Comparison of ENCODE assay signal across 9 cellular contexts in the genomic region with DNA sequence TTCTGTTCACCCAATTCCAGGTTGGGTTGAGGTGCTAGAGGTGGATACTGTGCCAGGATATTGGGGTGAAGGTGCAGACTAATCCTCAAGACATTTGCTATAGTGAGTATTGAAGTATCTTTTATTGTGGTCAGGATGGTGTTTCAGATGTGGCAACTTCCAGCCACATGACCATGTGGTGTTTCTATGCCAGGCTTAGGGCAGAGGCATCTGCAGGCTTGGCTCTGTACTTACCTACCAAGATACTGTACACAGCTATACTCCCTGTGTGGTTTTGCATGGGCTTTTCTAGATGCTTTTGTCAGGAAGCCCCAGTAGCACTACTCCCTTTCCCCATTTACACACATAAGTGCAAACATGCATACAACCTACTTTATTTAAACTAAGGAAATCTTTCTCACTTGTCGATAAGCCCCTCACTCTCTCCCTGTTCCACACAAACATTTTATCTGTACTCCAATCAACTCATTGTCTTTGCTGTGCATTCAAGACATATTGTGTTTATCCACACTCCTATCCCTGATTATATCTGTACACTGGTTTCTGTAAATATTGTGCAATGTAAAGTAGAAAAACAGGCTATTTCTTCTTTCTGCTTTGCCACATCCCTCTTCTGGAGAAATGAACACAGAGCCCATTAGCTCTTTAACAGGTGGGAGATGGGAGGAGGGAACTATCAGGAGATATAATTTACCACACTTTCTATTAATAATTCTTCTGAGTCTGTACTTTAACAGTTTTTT. TPM values are rescaled to one million over a fixed set of nuclear protein-coding genes. Genes with fewer than 3 reads are reported as not detected.
DNase-seq lines count a peak whose midpoint lies in the region; ATAC-seq, FAIRE-seq and TF ChIP-seq lines count a peak whose summit lies in the region.
"Had no signal": no experiment of that assay in that cellular context is flagged by ENCODE, and none has a peak within 500 bp of the region (broad histone marks: within the 10 kb centered on the region; RNA-seq: fewer than 3 reads in every experiment).

No MANE protein-coding gene starts in this region.

- H3K4me3 Mint-ChIP-seq in activated naive CD8-positive, alpha-beta T cell treated with anti-CD3 and anti-CD28 coated beads, Interleukin-2, amount 10 ng/mL, durations not matched to agents 7 days and 5 days = peak overlapping the region; percentile 18

- no peak overlapping the region for H2AFZ ChIP-seq in Loucy (ENCODE audit: low read length)

- H3K36me3 ChIP-seq in Loucy (ENCODE audit: insufficient read depth, low read length) = peaks cover 14% of the 10 kb centered on the region; the same call in 1 of the 2 replicates
- H3K36me3 ChIP-seq in BE2C = no peaks in the 10 kb centered on the region
- H3K36me3 ChIP-seq in gastroesophageal sphincter = no peaks in the 10 kb centered on the region

- no peak overlapping the region for H3K9ac ChIP-seq in Loucy (ENCODE audit: low read depth, low read length, poor library complexity, severe bottlenecking)

- no peaks in the 10 kb centered on the region for H3K9me3 Mint-ChIP-seq in activated naive CD8-positive, alpha-beta T cell treated with anti-CD3 and anti-CD28 coated beads, Interleukin-2, amount 10 ng/mL, durations not matched to agents 7 days and 5 days

- no peaks in the 10 kb centered on the region for H3K9me3 ChIP-seq in Loucy (ENCODE audit: insufficient read depth, low read depth, low read length)
- no peaks in the 10 kb centered on the region for H3K9me3 ChIP-seq in BE2C
- no peaks in the 10 kb centered on the region for H3K9me3 ChIP-seq in gastroesophageal sphincter

- DNase-seq in GM12891 (ENCODE audit: insufficient read length, low spot score) = no peak
- peak; percentile 35 for DNase-seq in activated naive CD8-positive, alpha-beta T cell treated with anti-CD3 and anti-CD28 coated beads, Interleukin-2, amount 10 ng/mL, durations not matched to agents 7 days and 5 days
- DNase-seq in stimulated activated CD8-positive, alpha-beta memory T cell treated with anti-CD3 and anti-CD28 coated beads, Interleukin-7, amount 100 ng/mL, for 4 hours (ENCODE audit: low read depth in 2 of 2) = peak; percentile 8 to 25
- no peak for DNase-seq in BE2C
- no peak for DNase-seq in germinal center (ENCODE audit: low spot score)

- no peak for TF ChIP-seq EP300 in gastroesophageal sphincter (IDR thresholded peaks at IDR 0.05)

- TF ChIP-seq POLR2A in GM12891 (IDR thresholded peaks at IDR 0.05; ENCODE audit: low read depth, low read length) (no peak), gastroesophageal sphincter (IDR thresholded peaks at IDR 0.05) (no peak)

- H3K9me2 ChIP-seq in Loucy (replicated peaks; ENCODE audit: low read depth, low read length) = no peaks in the 10 kb centered on the region

- whole genome bisulfite sequencing in gastroesophageal sphincter (ENCODE audit: low coverage in 1 of 2), 2 donors = 83 to 85% methylated on average over 1 of the region's 1 CpG

- H3K4me3 ChIP-seq in Loucy (ENCODE audit: low read length, poor library complexity, severe bottlenecking) = peak overlapping the region; percentile 34
- H3K4me3 ChIP-seq in BE2C (ENCODE audit: low read depth, low read length) = no peak overlapping the region
- no peak overlapping the region for H3K4me3 ChIP-seq in gastroesophageal sphincter

- peak; percentile 90 for FAIRE-seq in GM12891 (lab: Jason Lieb, UNC)

- peaks cover 15% of the 10 kb centered on the region for H3K4me1 ChIP-seq in Loucy (ENCODE audit: insufficient read depth, low read length, poor library complexity, severe bottlenecking)
- no peaks in the 10 kb centered on the region for H3K4me1 ChIP-seq in BE2C
- H3K4me1 ChIP-seq in gastroesophageal sphincter = no peaks in the 10 kb centered on the region

- H3K27me3 Mint-ChIP-seq in activated naive CD8-positive, alpha-beta T cell treated with anti-CD3 and anti-CD28 coated beads, Interleukin-2, amount 10 ng/mL, durations not matched to agents 7 days and 5 days = no peaks in the 10 kb centered on the region

- H3K27ac Mint-ChIP-seq in activated naive CD8-positive, alpha-beta T cell treated with anti-CD3 and anti-CD28 coated beads, Interleukin-2, amount 10 ng/mL, durations not matched to agents 7 days and 5 days = no peak overlapping the region

- POLR2A ChIA-PET in activated naive CD8-positive, alpha-beta T cell treated with anti-CD3 and anti-CD28 coated beads, Interleukin-2, amount 10 ng/mL, durations not matched to agents 7 days and 5 days (lab: Charles Lee) = interaction anchor here (0.7 to 4.0 kb wide), 3 partner anchors 14 to 73 kb away, joined by 3 to 24 read pairs (median 4); a partner anchor contains a TSS

- H3F3A ChIP-seq in Loucy (ENCODE audit: low read depth) = no peaks in the 10 kb centered on the region; the same call in 1 of the 2 replicates

- peaks cover 5% of the 10 kb centered on the region for H3K36me3 Mint-ChIP-seq in activated naive CD8-positive, alpha-beta T cell treated with anti-CD3 and anti-CD28 coated beads, Interleukin-2, amount 10 ng/mL, durations not matched to agents 7 days and 5 days

- H4K20me1 ChIP-seq in Loucy (ENCODE audit: insufficient read depth, low read length, poor library complexity, severe bottlenecking) = peaks cover 45% of the 10 kb centered on the region

- peaks cover 24% of the 10 kb centered on the region for H3K4me1 Mint-ChIP-seq in activated naive CD8-positive, alpha-beta T cell treated with anti-CD3 and anti-CD28 coated beads, Interleukin-2, amount 10 ng/mL, durations not matched to agents 7 days and 5 days

- TF ChIP-seq CTCF in Loucy (conservative IDR thresholded peaks at IDR 0.05; ENCODE audit: low read length) = no peak
- TF ChIP-seq CTCF in BE2C (IDR thresholded peaks at IDR 0.05; ENCODE audit: low read depth, low read length) = no peak
- no peak for TF ChIP-seq CTCF in gastroesophageal sphincter (IDR thresholded peaks at IDR 0.05)

- no peak overlapping the region for H3K27ac ChIP-seq in gastroesophageal sphincter
- H3K27ac ChIP-seq: epithelial cell of prostate had no signal

- H3K27me3 ChIP-seq in Loucy (ENCODE audit: insufficient read depth, low read length, poor library complexity, severe bottlenecking) (no peaks in the 10 kb centered on the region), BE2C (no peaks in the 10 kb centered on the region), gastroesophageal sphincter (no peaks in the 10 kb centered on the region)

- H3K79me2 ChIP-seq in Loucy (ENCODE audit: insufficient read depth, low read length) = peaks cover 49% of the 10 kb centered on the region

- ATAC-seq in GM21723 (IDR thresholded peaks at IDR 0.05; ENCODE audit: unreplicated experiment) (peak; percentile 62), gastroesophageal sphincter (no peak)
- peak; percentile 97 for ATAC-seq in activated naive CD8-positive, alpha-beta T cell treated with anti-CD3 and anti-CD28 coated beads, Interleukin-2, amount 10 ng/mL, durations not matched to agents 7 days and 5 days (ENCODE audit: low read depth)

- H3K4me2 ChIP-seq in Loucy (ENCODE audit: low read depth, low read length, poor library complexity, severe bottlenecking) = peak overlapping the region; percentile 62

TF ChIP-seq in GM12891, 5 proteins besides CTCF, POLR2A, EP300 and RAD21:
- TF ChIP-seq PAX5 (IDR thresholded peaks at IDR 0.05; ENCODE audit: insufficient read depth, low read length, severe bottlenecking) (no peak), SPI1 (IDR thresholded peaks at IDR 0.05; ENCODE audit: low read depth, low read length) (no peak)

RNA-seq across cellular contexts. Expression of a gene that starts 12.3 kb away (rescaled TPM):
- 9.0 TPM for polyA plus RNA-seq in GM12891 (2012; ENCODE audit: low read depth, missing spikeins)
- 10 to 100 TPM; 37.0 to 38.5 TPM for total RNA-seq in activated naive CD8-positive, alpha-beta T cell treated with anti-CD3 and anti-CD28 coated beads, Interleukin-2, amount 10 ng/mL, durations not matched to agents 7 days and 5 days
- polyA plus RNA-seq in BE2C (2012; ENCODE audit: insufficient read depth, insufficient read length, low read depth) = 8.8 TPM
- 10 to 100 TPM in 1 of 4 donors, 1 to 10 TPM in 3; 7.0 to 14.0 (median 7.9) TPM for total RNA-seq in gastroesophageal sphincter

RNA-seq across cellular contexts. Expression of a gene that starts 13.5 kb away (rescaled TPM):
- polyA plus RNA-seq in GM12891 (2012; ENCODE audit: low read depth, missing spikeins) = 58.1 TPM
- total RNA-seq in activated naive CD8-positive, alpha-beta T cell treated with anti-CD3 and anti-CD28 coated beads, Interleukin-2, amount 10 ng/mL, durations not matched to agents 7 days and 5 days = 100 to 1,000 TPM; 108 to 113 TPM
- polyA plus RNA-seq in BE2C (2012; ENCODE audit: insufficient read depth, insufficient read length, low read depth) = 50.1 TPM
- total RNA-seq in gastroesophageal sphincter = 10 to 100 TPM; 55.4 to 72.7 (median 68.6) TPM

Comparison
In these comparisons a context has a peak if more than half of its experiments do, and no peak if none do; other contexts are left out.
1. DNase-seq: peak in activated naive CD8-positive, alpha-beta T cell treated with anti-CD3 and anti-CD28 coated beads, Interleukin-2, amount 10 ng/mL, durations not matched to agents 7 days and 5 days (single experiment) and stimulated activated CD8-positive, alpha-beta memory T cell treated with anti-CD3 and anti-CD28 coated beads, Interleukin-7, amount 100 ng/mL, for 4 hours (2 of 2); none in GM12891 (single experiment), BE2C (single experiment) and germinal center (single experiment).